In genomic region chr12:125100551-125101434, GRCh38 we compare ENCODE assay signal across 25 cellular contexts. TPM values are rescaled to one million over a fixed set of nuclear protein-coding genes. Genes with fewer than 3 reads are reported as not detected.
DNase-seq lines count a peak whose midpoint lies in the region; ATAC-seq and TF ChIP-seq lines count a peak whose summit lies in the region.
"Had no signal": no experiment of that assay in that cellular context is flagged by ENCODE, and none has a peak within 500 bp of the region (broad histone marks: within the 10 kb centered on the region; RNA-seq: fewer than 3 reads in every experiment).

No MANE protein-coding gene starts in this region.

- intact Hi-C loops in lower lobe of right lung (cut with DNase I) = no loop called here

- H3K4me1 Mint-ChIP-seq in endodermal cell = peaks cover 60% of the 10 kb centered on the region
- H3K4me1 Mint-ChIP-seq: activated T-helper 17 cell treated with anti-CD3 and anti-CD28 coated beads, Interleukin-2, amount 50 U/mL, for 72 hours had no signal

- H3K36me3 ChIP-seq in endodermal cell (ENCODE audit: control insufficient read depth, insufficient read depth, low read length) = peaks cover 18% of the 10 kb centered on the region
- H3K36me3 ChIP-seq in lower lobe of right lung = peaks cover 17% of the 10 kb centered on the region
- H3K36me3 ChIP-seq: colonic mucosa had no signal

- peak overlapping the region; percentile 86 for H3K27ac Mint-ChIP-seq in endodermal cell
- H3K27ac Mint-ChIP-seq: activated CD4-positive, alpha-beta T cell treated with anti-CD3 and anti-CD28 coated beads for 36 hours; activated CD8-positive, alpha-beta memory T cell treated with anti-CD3 and anti-CD28 coated beads, Interleukin-2, amount 10 ng/mL, durations not matched to agents 7 days and 5 days; activated naive CD8-positive, alpha-beta T cell treated with anti-CD3 and anti-CD28 coated beads, Interleukin-2, amount 10 ng/mL, durations not matched to agents 7 days and 5 days; activated T-helper 17 cell treated with anti-CD3 and anti-CD28 coated beads, Interleukin-2, amount 50 U/mL, for 72 hours; brain; CD8-positive, alpha-beta T cell had no signal

- ATAC-seq in left lobe of liver (peak; percentile 10), HG03439 (IDR thresholded peaks at IDR 0.05; ENCODE audit: unreplicated experiment) (no peak), lower lobe of right lung (no peak)
- ATAC-seq: activated CD4-positive, alpha-beta T cell treated with anti-CD3 and anti-CD28 coated beads for 36 hours; activated CD8-positive, alpha-beta memory T cell treated with anti-CD3 and anti-CD28 coated beads, Interleukin-2, amount 10 ng/mL, durations not matched to agents 7 days and 5 days; activated T-helper 17 cell treated with anti-CD3 and anti-CD28 coated beads, Interleukin-2, amount 50 U/mL, for 72 hours; CD8-positive, alpha-beta T cell; Right ventricle myocardium inferior had no signal

- peaks cover 19% of the 10 kb centered on the region for H3K4me1 ChIP-seq in endodermal cell (ENCODE audit: control insufficient read depth, insufficient read depth, low read length)
- H3K4me1 ChIP-seq in lower lobe of right lung = peaks cover 8% of the 10 kb centered on the region
- H3K4me1 ChIP-seq: colonic mucosa had no signal

- WGBS in endodermal cell (ENCODE audit: insufficient coverage in 1 of 2, insufficient read length in 1 of 2), 2 experiments = 75 to 85% methylated on average over 6 to 9 of the region's 9 CpGs

- H3K4me3 ChIP-seq in endodermal cell (ENCODE audit: low read length) = no peak overlapping the region
- no peak overlapping the region for H3K4me3 ChIP-seq in lower lobe of right lung
- H3K4me3 ChIP-seq: colonic mucosa, suprapubic skin, vagina had no signal

- TF ChIP-seq CTCF in endodermal cell (conservative IDR thresholded peaks at IDR 0.05) (no peak), lower lobe of right lung (IDR thresholded peaks at IDR 0.05) (no peak)

- no peaks in the 10 kb centered on the region for H3K9me3 ChIP-seq in endodermal cell (ENCODE audit: control insufficient read depth, low read length)
- H3K9me3 ChIP-seq in lower lobe of right lung = no peaks in the 10 kb centered on the region
- H3K9me3 ChIP-seq: colonic mucosa, suprapubic skin, vagina had no signal

- H3K27me3 ChIP-seq in endodermal cell (ENCODE audit: control insufficient read depth, insufficient read depth, low read length, poor library complexity, severe bottlenecking) = no peaks in the 10 kb centered on the region
- H3K27me3 ChIP-seq in lower lobe of right lung (ENCODE audit: low read depth) = no peaks in the 10 kb centered on the region
- H3K27me3 ChIP-seq: colonic mucosa, suprapubic skin, vagina had no signal

- no peaks in the 10 kb centered on the region for H3K27me3 Mint-ChIP-seq in endodermal cell (ENCODE audit: insufficient read depth)
- H3K27me3 Mint-ChIP-seq: activated CD4-positive, alpha-beta T cell treated with anti-CD3 and anti-CD28 coated beads for 36 hours; activated CD8-positive, alpha-beta memory T cell treated with anti-CD3 and anti-CD28 coated beads, Interleukin-2, amount 10 ng/mL, durations not matched to agents 7 days and 5 days; activated naive CD8-positive, alpha-beta T cell treated with anti-CD3 and anti-CD28 coated beads, Interleukin-2, amount 10 ng/mL, durations not matched to agents 7 days and 5 days; activated T-helper 17 cell treated with anti-CD3 and anti-CD28 coated beads, Interleukin-2, amount 50 U/mL, for 72 hours had no signal

- peak overlapping the region; percentile 28 for H3K9ac ChIP-seq in endodermal cell (ENCODE audit: extremely low read depth, low read length, poor library complexity, severe bottlenecking)

- H3K4me3 Mint-ChIP-seq in endodermal cell = no peak overlapping the region
- H3K4me3 Mint-ChIP-seq: activated CD4-positive, alpha-beta T cell treated with anti-CD3 and anti-CD28 coated beads for 36 hours; activated CD8-positive, alpha-beta memory T cell treated with anti-CD3 and anti-CD28 coated beads, Interleukin-2, amount 10 ng/mL, durations not matched to agents 7 days and 5 days; activated naive CD8-positive, alpha-beta T cell treated with anti-CD3 and anti-CD28 coated beads, Interleukin-2, amount 10 ng/mL, durations not matched to agents 7 days and 5 days; activated T-helper 17 cell treated with anti-CD3 and anti-CD28 coated beads, Interleukin-2, amount 50 U/mL, for 72 hours; brain; CD8-positive, alpha-beta T cell had no signal

- no peak overlapping the region for H3K27ac ChIP-seq in endodermal cell (ENCODE audit: low read depth, low read length)
- H3K27ac ChIP-seq in lower lobe of right lung = no peak overlapping the region
- H3K27ac ChIP-seq: colonic mucosa, suprapubic skin, vagina had no signal

- DNase-seq in COR-L47 (lab: John Stamatoyannopoulos, UW) (peak; percentile 50), HPDE6-E6E7 (ENCODE audit: extremely low spot score) (peak; percentile 81), endodermal cell (no peak), left lobe of liver (ENCODE audit: low spot score) (no peak), lower lobe of right lung (no peak), NCI-H1105 (lab: John Stamatoyannopoulos, UW) (no peak)
- no peak for DNase-seq in stimulated activated CD4-positive, alpha-beta T cell treated with anti-CD3 and anti-CD28 coated beads, Interleukin-12 subunit alpha, Interleukin-12 subunit beta, amount 100 ng/mL, for 4 hours
- DNase-seq: activated CD4-positive, alpha-beta T cell treated with anti-CD3 and anti-CD28 coated beads for 36 hours; activated CD8-positive, alpha-beta memory T cell treated with anti-CD3 and anti-CD28 coated beads, Interleukin-2, amount 10 ng/mL, durations not matched to agents 7 days and 5 days; activated naive CD8-positive, alpha-beta T cell treated with anti-CD3 and anti-CD28 coated beads, Interleukin-2, amount 10 ng/mL, durations not matched to agents 7 days and 5 days; CD8-positive, alpha-beta T cell; colonic mucosa; foreskin melanocyte; IMR-90; NCI-H2081; NCI-H446 treated with DMSO at 0.1 percent for 48 hours; nucleus accumbens; stimulated activated CD4-positive, alpha-beta T cell treated with anti-CD3 and anti-CD28 coated beads, Interleukin-15, amount 100 ng/mL, for 24 hours; SW 1271 had no signal

- H3K36me3 Mint-ChIP-seq in endodermal cell (ENCODE audit: low read depth) = peaks cover 33% of the 10 kb centered on the region

- no peaks in the 10 kb centered on the region for H3K9me3 Mint-ChIP-seq in endodermal cell
- H3K9me3 Mint-ChIP-seq: activated naive CD8-positive, alpha-beta T cell treated with anti-CD3 and anti-CD28 coated beads, Interleukin-2, amount 10 ng/mL, durations not matched to agents 7 days and 5 days; activated T-helper 17 cell treated with anti-CD3 and anti-CD28 coated beads, Interleukin-2, amount 50 U/mL, for 72 hours; brain; CD8-positive, alpha-beta T cell had no signal

RNA-seq across cellular contexts. Expression of gene AACS, which starts 35.6 kb away (rescaled TPM):
- total RNA-seq in endodermal cell (10 to 100 TPM; 55.4 to 71.9 TPM), left lobe of liver (3.6 TPM), lower lobe of right lung (21.7 TPM)
- polyA plus RNA-seq in endodermal cell (2013, experiment 1 of 2) = 27.8 TPM
- polyA plus RNA-seq in endodermal cell (2013, experiment 2 of 2) = 25.3 TPM

Comparison
In these comparisons a context has a peak if more than half of its experiments do, and no peak if none do; other contexts are left out.
1. DNase-seq: peak in COR-L47 (single experiment) and HPDE6-E6E7 (single experiment); none in endodermal cell (single experiment), left lobe of liver (single experiment), lower lobe of right lung (single experiment), stimulated activated CD4-positive, alpha-beta T cell treated with anti-CD3 and anti-CD28 coated beads, Interleukin-12 subunit alpha, Interleukin-12 subunit beta, amount 100 ng/mL, for 4 hours (single experiment) and NCI-H1105 (single experiment).